Comparison of ENCODE assay signal across 20 cellular contexts in genomic region chr5:31449962-31450361, GRCh38.
A peak's percentile ranks its signal among the peaks of the same experiment; 100 is the strongest.
DNase-seq lines count a peak whose midpoint lies in the region; ATAC-seq, FAIRE-seq and TF ChIP-seq lines count a peak whose summit lies in the region.
"Had no signal": no experiment of that assay in that cellular context is flagged by ENCODE, and none has a peak within 500 bp of the region (broad histone marks: within the 10 kb centered on the region; RNA-seq: fewer than 3 reads in every experiment).

No MANE protein-coding gene starts in this region.

- H3K4me2 ChIP-seq in BLaER1 (peak overlapping the region; percentile 19; the same call in 1 of the 2 replicates), GM12878 (ENCODE audit: control insufficient read depth, insufficient read depth) (no peak overlapping the region)
- H3K4me2 ChIP-seq: A549 had no signal

- no peaks in the 10 kb centered on the region for H3K27me3 Mint-ChIP-seq in stimulated activated naive B cell treated with anti-CD40 and anti-IgM and Interleukin-4, amounts not matched to agents 10 μg/mL and 1 μg/mL and 100 μg/mL, for 72 hours
- H3K27me3 Mint-ChIP-seq: CD4-positive, alpha-beta memory T cell; IgD-negative memory B cell had no signal

- WGBS in GM12878 (ENCODE audit: insufficient coverage, insufficient replicate concordance, low lambda C conversion rate, missing lambda C conversion rate), result 94% methylated on average over 1 of the region's 1 CpG

- H3K27me3 ChIP-seq in BLaER1, result no peaks in the 10 kb centered on the region
- H3K27me3 ChIP-seq in GM12878 (replicated peaks in 1 of 2; ENCODE audit: control insufficient read depth in 2 of 2, insufficient read depth in 2 of 2, low read length in 1 of 2), result no peaks in the 10 kb centered on the region

- peaks cover 2 to 3% of the 10 kb centered on the region in 2 donors for H3K9me3 Mint-ChIP-seq in stimulated activated naive B cell treated with anti-CD40 and anti-IgM and Interleukin-4, amounts not matched to agents 10 μg/mL and 1 μg/mL and 100 μg/mL, for 72 hours

- DNase-seq in GM12878 (ENCODE audit: low read depth, low spot score) (no peak), left lobe of liver (ENCODE audit: low spot score) (no peak), SIG-M5 treated with dmso at 0.1 percent for 504 hours (lab: John Stamatoyannopoulos, UW; ENCODE audit: unreplicated experiment) (no peak), RKO (ENCODE audit: low spot score) (no peak)
- no peak for DNase-seq in stimulated activated naive B cell treated with anti-CD40 and anti-IgM and Interleukin-4, amounts not matched to agents 10 μg/mL and 1 μg/mL and 100 μg/mL, for 72 hours
- DNase-seq: AML-193; CD4-positive, alpha-beta memory T cell; DMS153; DMS79; GF-D8; KBM-7 had no signal

- no peak overlapping the region for H2AFZ ChIP-seq in GM12878 (ENCODE audit: control insufficient read depth, low read depth, low read length)
- H2AFZ ChIP-seq: GM23248 had no signal

- no peak for FAIRE-seq in GM12878 (lab: Jason Lieb, UNC)
- FAIRE-seq: A549, GM19239 had no signal

- peaks cover 7 to 16% of the 10 kb centered on the region in 2 donors for H3K4me1 Mint-ChIP-seq in stimulated activated naive B cell treated with anti-CD40 and anti-IgM and Interleukin-4, amounts not matched to agents 10 μg/mL and 1 μg/mL and 100 μg/mL, for 72 hours
- H3K4me1 Mint-ChIP-seq: CD14-positive monocyte had no signal

- H3K4me3 Mint-ChIP-seq in stimulated activated naive B cell treated with anti-CD40 and anti-IgM and Interleukin-4, amounts not matched to agents 10 μg/mL and 1 μg/mL and 100 μg/mL, for 72 hours, result no peak overlapping the region
- H3K4me3 Mint-ChIP-seq: CD14-positive monocyte, IgD-negative memory B cell had no signal

- H3K9ac ChIP-seq in BLaER1, result no peak overlapping the region
- no peak overlapping the region for H3K9ac ChIP-seq in GM12878 (ENCODE audit: control insufficient read depth, insufficient read depth, low read length)
- H3K9ac ChIP-seq: GM23248 had no signal

- H3K4me1 ChIP-seq in BLaER1, result peaks cover 11% of the 10 kb centered on the region
- no peaks in the 10 kb centered on the region for H3K4me1 ChIP-seq in GM12878 (ENCODE audit: control insufficient read depth, insufficient read depth, low read length)
- H3K4me1 ChIP-seq: A549 had no signal

- H4K20me1 ChIP-seq in BLaER1 (no peaks in the 10 kb centered on the region), GM12878 (ENCODE audit: control insufficient read depth, insufficient read depth) (no peaks in the 10 kb centered on the region)

- in situ Hi-C loops in GM12878 (cut with MboI), result no loop called here

- H3K4me3 ChIP-seq in BLaER1 (no peak overlapping the region), GM12878 (no peak overlapping the region)
- H3K4me3 ChIP-seq: A549, GM23248, HAP-1 had no signal

- no peak overlapping the region for H3K27ac Mint-ChIP-seq in stimulated activated naive B cell treated with anti-CD40 and anti-IgM and Interleukin-4, amounts not matched to agents 10 μg/mL and 1 μg/mL and 100 μg/mL, for 72 hours
- H3K27ac Mint-ChIP-seq: IgD-negative memory B cell had no signal

- POLR2A ChIA-PET in GM12878 (lab: Charles Lee), result no interaction called here

- TF ChIP-seq EP300 in GM12878 (IDR thresholded peaks at IDR 0.05; ENCODE audit: borderline replicate concordance in 1 of 2, control insufficient read depth in 1 of 2, low read depth in 2 of 2, low read length in 2 of 2), result no peak

- BruUV-seq in GM12878 (replicated peaks; lab: Mats Ljungman, UMichigan), result no TSS peak

- H3K36me3 Mint-ChIP-seq in stimulated activated naive B cell treated with anti-CD40 and anti-IgM and Interleukin-4, amounts not matched to agents 10 μg/mL and 1 μg/mL and 100 μg/mL, for 72 hours, result peaks cover 58 to 70% of the 10 kb centered on the region in 2 donors

- RAD21 ChIA-PET in GM12878 (lab: Charles Lee; ENCODE audit: unreplicated experiment), result no interaction called here

- CTCF ChIA-PET in GM12878 (lab: Yijun Ruan, JAX), result no interaction called here

- no peaks in the 10 kb centered on the region for H3K79me2 ChIP-seq in GM12878 (ENCODE audit: control insufficient read depth, insufficient read depth, low read length)

- ATAC-seq in HG03354 (IDR thresholded peaks at IDR 0.05; ENCODE audit: poor library complexity, severe bottlenecking, unreplicated experiment) (peak; percentile 65), GM12878 (no peak), left lobe of liver (no peak)
- peak; percentile 88 to 93 for ATAC-seq in stimulated activated naive B cell treated with anti-CD40 and anti-IgM and Interleukin-4, amounts not matched to agents 10 μg/mL and 1 μg/mL and 100 μg/mL, for 72 hours (replicated peaks)
- ATAC-seq: A549 had no signal

- no peak for TF ChIP-seq POLR2A in GM12878 (IDR thresholded peaks at IDR 0.05; ENCODE audit: low read depth, low read length)

- no peak for TF ChIP-seq CTCF in GM12878 (IDR thresholded peaks at IDR 0.05 in 2 of 3, conservative IDR thresholded peaks at IDR 0.05 in 1 of 3; ENCODE audit: control insufficient read depth in 2 of 3, extremely low read depth in 1 of 3, insufficient read depth in 1 of 3, low read depth in 3 of 3, low read length in 3 of 3)

- intact Hi-C loops in GM12878 (cut with micrococcal nuclease; ENCODE audit: unreplicated experiment), result no loop called here

- SMC1A ChIA-PET in GM12878 (lab: Charles Lee; ENCODE audit: uncharacterized antibody, unreplicated experiment), result no interaction called here

- H3K27ac ChIP-seq in BLaER1 (no peak overlapping the region), GM12878 (ENCODE audit: control insufficient read depth, insufficient read depth) (no peak overlapping the region)
- H3K27ac ChIP-seq: 22Rv1, A549, GM23248 had no signal

- TF ChIP-seq RAD21 in GM12878 (IDR thresholded peaks at IDR 0.05; ENCODE audit: insufficient read depth, low read depth, low read length), result no peak

- H3K9me3 ChIP-seq in BLaER1, result 0 out of 2 replicates have a peak, but pooled peaks cover 4% of the 10 kb centered on the region
- H3K9me3 ChIP-seq in GM12878 (replicated peaks; ENCODE audit: control insufficient read depth, insufficient read depth, low read length), result no peaks in the 10 kb centered on the region
- H3K9me3 ChIP-seq: A549, HAP-1 had no signal

- H3K36me3 ChIP-seq in BLaER1 (peaks cover 68% of the 10 kb centered on the region), GM12878 (ENCODE audit: control insufficient read depth in 2 of 2, insufficient read depth in 2 of 2, low read length in 1 of 2) (peaks cover 0 to 18% of the 10 kb centered on the region in 2 experiments; a peak in 1 of 4 replicates)

TF ChIP-seq in GM12878, 131 proteins besides CTCF, POLR2A, EP300 and RAD21:
- TF ChIP-seq MEF2B (IDR thresholded peaks at IDR 0.05; ENCODE audit: partially characterized antibody, poor library complexity, severe bottlenecking) (peak; percentile 23), JUND (IDR thresholded peaks at IDR 0.05; ENCODE audit: low read depth, low read length) (no peak)

Comparison
In these comparisons a context has a peak if more than half of its experiments do, and no peak if none do; other contexts are left out.
1. ATAC-seq: peak in HG03354 (single experiment) and stimulated activated naive B cell treated with anti-CD40 and anti-IgM and Interleukin-4, amounts not matched to agents 10 μg/mL and 1 μg/mL and 100 μg/mL, for 72 hours (2 of 2); none in GM12878 (single experiment) and left lobe of liver (single experiment).